In the genomic region with DNA sequence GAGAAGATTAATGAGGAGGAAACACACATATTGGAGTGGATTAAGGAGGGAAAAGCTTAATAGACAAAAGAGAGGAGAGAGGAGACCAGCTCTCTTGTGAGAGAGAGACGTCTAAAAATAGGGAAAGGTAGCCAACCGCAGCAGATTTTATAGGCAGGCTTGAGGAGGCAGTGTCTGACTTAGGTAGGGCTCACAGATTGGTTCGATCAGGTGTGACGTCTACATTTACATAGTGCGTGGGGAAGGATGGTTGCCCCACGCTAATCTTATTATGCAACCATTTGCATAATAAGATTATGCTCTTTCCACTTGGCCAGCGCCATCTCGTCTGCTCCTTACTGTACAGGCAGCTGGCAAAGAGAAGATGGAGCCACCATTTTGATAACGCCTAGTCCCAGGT, we compare ENCODE assay signal across 22 cellular contexts.
DNase-seq lines count a peak whose midpoint lies in the region; TF ChIP-seq lines count a peak whose summit lies in the region.
"Had no signal": no experiment of that assay in that cellular context is flagged by ENCODE, and none has a peak within 500 bp of the region (broad histone marks: within the 10 kb centered on the region; RNA-seq: fewer than 3 reads in every experiment).

No MANE protein-coding gene starts in this region.

- DNase-seq in BE2C, result peak; percentile 59
- DNase-seq in DMS79 treated with DMSO at 0.1 percent for 48 hours (lab: John Stamatoyannopoulos, UW), result peak; percentile 25
- DNase-seq in NCI-H82 treated with DMSO at 0.1 percent for 48 hours (lab: John Stamatoyannopoulos, UW; ENCODE audit: unreplicated experiment), result peak; percentile 80
- peak; percentile 5 for DNase-seq in left kidney (ENCODE audit: low read depth, low spot score)
- no peak for DNase-seq in activated CD4-positive, alpha-beta T cell treated with anti-CD3 and anti-CD28 coated beads for 48 hours
- DNase-seq in mesendoderm, result no peak
- DNase-seq in GF-D8 (lab: John Stamatoyannopoulos, UW), result no peak
- DNase-seq: Caco-2; CD4-positive, alpha-beta memory T cell; DMS153; NCI-H1048; NCI-H1417; NCI-H1694; NCI-H2029 treated with DMSO at 0.1 percent for 48 hours; NCI-H2171; NCI-H226; Right ventricle myocardium superior; RPMI8226; T-helper 1 cell had no signal

- H3K9ac ChIP-seq in mesendoderm (ENCODE audit: low read length), result no peak overlapping the region
- H3K9ac ChIP-seq: BLaER1 treated with 17β-estradiol and CSF1 and Interleukin-3, amounts not matched to agents 10 nM and 100 nM; KMS-11 had no signal

- H2BK120ac ChIP-seq in mesendoderm (ENCODE audit: low read depth, low read length), result no peak overlapping the region

- H3K79me1 ChIP-seq in mesendoderm (ENCODE audit: low read length), result no peaks in the 10 kb centered on the region

- no peak overlapping the region for H2BK15ac ChIP-seq in mesendoderm (replicated peaks; ENCODE audit: low read depth)

- peak overlapping the region; percentile 37 for H3K4me3 ChIP-seq in BE2C (ENCODE audit: low read depth, low read length)
- H3K4me3 ChIP-seq in mesendoderm (ENCODE audit: low read length), result no peak overlapping the region
- H3K4me3 ChIP-seq: BLaER1 treated with 17β-estradiol and CSF1 and Interleukin-3, amounts not matched to agents 10 nM and 100 nM had no signal

- WGBS in mesendoderm (ENCODE audit: extremely low coverage, insufficient coverage, low lambda C conversion rate), result no CpG with 5 or more reads among the region's 9 CpGs

- H3K36me3 ChIP-seq in BE2C (no peaks in the 10 kb centered on the region), mesendoderm (ENCODE audit: control insufficient read depth, insufficient read depth, low read length) (no peaks in the 10 kb centered on the region)
- H3K36me3 ChIP-seq: BLaER1 treated with 17β-estradiol and CSF1 and Interleukin-3, amounts not matched to agents 10 nM and 100 nM had no signal

- no peak overlapping the region for H4K8ac ChIP-seq in mesendoderm (ENCODE audit: low read depth, low read length)

- no peak overlapping the region for H2BK5ac ChIP-seq in mesendoderm (ENCODE audit: low read length)

- H3K18ac ChIP-seq in mesendoderm (ENCODE audit: low read length), result no peak overlapping the region

- H3K4ac ChIP-seq in mesendoderm (ENCODE audit: low read depth, low read length), result no peak overlapping the region

- peaks cover 3% of the 10 kb centered on the region for H3K4me1 ChIP-seq in BE2C
- H3K4me1 ChIP-seq in mesendoderm (ENCODE audit: control insufficient read depth, low read depth, low read length), result no peaks in the 10 kb centered on the region
- H3K4me1 ChIP-seq: Caco-2 had no signal

- no peaks in the 10 kb centered on the region for H3K79me2 ChIP-seq in mesendoderm (ENCODE audit: control insufficient read depth, insufficient read depth, low read length)

- H3K23ac ChIP-seq in mesendoderm (ENCODE audit: low read length), result no peak overlapping the region

- H3K56ac ChIP-seq in mesendoderm (ENCODE audit: low read length), result no peak overlapping the region

- no peak for TF ChIP-seq CTCF in BE2C (IDR thresholded peaks at IDR 0.05; ENCODE audit: low read depth, low read length)

- no peak overlapping the region for H3K27ac ChIP-seq in mesendoderm (ENCODE audit: low read depth, low read length)
- H3K27ac ChIP-seq: BLaER1 treated with 17β-estradiol and CSF1 and Interleukin-3, amounts not matched to agents 10 nM and 100 nM; HL-60; KMS-11 had no signal

- H3K4me2 ChIP-seq in mesendoderm (ENCODE audit: low read length), result no peak overlapping the region
- H3K4me2 ChIP-seq: BLaER1 treated with 17β-estradiol and CSF1 and Interleukin-3, amounts not matched to agents 10 nM and 100 nM; KMS-11 had no signal

- no peak overlapping the region for H4K5ac ChIP-seq in mesendoderm (ENCODE audit: low read length)

- H2AK5ac ChIP-seq in mesendoderm (ENCODE audit: low read length), result no peak overlapping the region

- no peaks in the 10 kb centered on the region; the same call in 1 of the 2 replicates for H3K9me3 ChIP-seq in BE2C

- H3K27me3 ChIP-seq in BE2C (no peaks in the 10 kb centered on the region), mesendoderm (ENCODE audit: insufficient read depth, low read length, poor library complexity) (no peaks in the 10 kb centered on the region)
- H3K27me3 ChIP-seq: BLaER1 treated with 17β-estradiol and CSF1 and Interleukin-3, amounts not matched to agents 10 nM and 100 nM had no signal

Comparison
In these comparisons a context has a peak if more than half of its experiments do, and no peak if none do; other contexts are left out.
1. DNase-seq: peak in BE2C (single experiment), DMS79 treated with DMSO at 0.1 percent for 48 hours (single experiment), NCI-H82 treated with DMSO at 0.1 percent for 48 hours (single experiment) and left kidney (single experiment); none in activated CD4-positive, alpha-beta T cell treated with anti-CD3 and anti-CD28 coated beads for 48 hours (single experiment), mesendoderm (single experiment) and GF-D8 (single experiment).